Comparison of ENCODE assay signal across 18 cellular contexts in the genomic region with DNA sequence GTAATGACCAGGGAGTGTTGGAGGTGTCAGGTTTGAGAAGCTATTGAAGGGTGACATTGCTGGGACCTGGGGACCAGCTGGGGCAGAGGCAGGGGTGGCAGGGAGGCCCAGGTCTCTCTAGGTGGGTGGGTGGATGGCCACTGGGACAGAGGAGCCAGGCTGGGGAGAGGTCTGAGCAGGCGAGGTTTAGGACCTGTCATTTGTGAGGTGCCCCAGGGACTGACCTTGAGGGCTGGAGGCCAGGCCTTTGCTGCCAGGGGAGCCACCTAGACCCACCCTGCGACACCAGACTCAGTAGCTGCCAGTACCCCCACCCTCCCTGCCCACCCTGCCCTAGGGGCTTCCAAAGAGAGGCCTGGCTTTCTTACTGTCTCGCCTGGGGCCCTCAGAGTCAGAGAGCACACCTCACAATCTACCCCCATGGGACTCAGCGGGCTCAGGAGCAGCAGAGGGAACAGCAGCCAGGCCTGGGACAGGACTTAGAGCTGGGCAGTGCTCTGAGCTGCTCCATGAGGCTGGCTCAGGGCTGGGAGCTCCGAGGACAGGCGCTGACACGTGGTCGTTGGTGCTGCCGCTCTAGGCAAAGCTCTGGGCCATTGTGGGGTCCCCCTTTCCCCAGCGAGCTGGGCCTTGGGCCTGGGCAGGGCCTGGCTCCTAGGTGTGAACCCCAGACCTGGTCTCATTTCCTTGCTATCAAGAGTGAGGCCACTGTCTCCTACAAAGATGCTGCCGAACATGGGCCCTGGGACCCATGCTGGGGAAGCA.
DNase-seq lines count a peak whose midpoint lies in the region; ATAC-seq and TF ChIP-seq lines count a peak whose summit lies in the region.
"Had no signal": no experiment of that assay in that cellular context is flagged by ENCODE, and none has a peak within 500 bp of the region (broad histone marks: within the 10 kb centered on the region; RNA-seq: fewer than 3 reads in every experiment).

No MANE protein-coding gene starts in this region.

- peaks cover 5% of the 10 kb centered on the region for H3K27me3 Mint-ChIP-seq in memory B cell
- H3K27me3 Mint-ChIP-seq: B cell; CD4-positive, alpha-beta T cell had no signal

- no peaks in the 10 kb centered on the region for H3K27me3 ChIP-seq in BLaER1 treated with 17β-estradiol and CSF1 and Interleukin-3, amounts not matched to agents 10 nM and 100 nM
- H3K27me3 ChIP-seq in OCI-LY3 (ENCODE audit: low read depth, low read length) = no peaks in the 10 kb centered on the region
- H3K27me3 ChIP-seq: SJCRH30 had no signal

- H3K27ac ChIP-seq in BLaER1 treated with 17β-estradiol and CSF1 and Interleukin-3, amounts not matched to agents 10 nM and 100 nM = 0 out of 22 replicates have a peak overlapping the region, but pooled peaks of 1 of the 11 experiments have one; percentile 22
- H3K27ac ChIP-seq in OCI-LY3 (ENCODE audit: low read length) = peak overlapping the region; percentile 1; the same call in 1 of the 2 replicates
- H3K27ac ChIP-seq: SJCRH30 had no signal

- H4K20me1 ChIP-seq in BLaER1 treated with 17β-estradiol and CSF1 and Interleukin-3, amounts not matched to agents 10 nM and 100 nM = no peaks in the 10 kb centered on the region
- no peaks in the 10 kb centered on the region for H4K20me1 ChIP-seq in OCI-LY3 (ENCODE audit: insufficient read depth, low read length)

- peak overlapping the region in 5 of 11 experiments; percentile 11 to 42 (median 31); a peak in 3 of 22 replicates for H3K9ac ChIP-seq in BLaER1 treated with 17β-estradiol and CSF1 and Interleukin-3, amounts not matched to agents 10 nM and 100 nM
- H3K9ac ChIP-seq in OCI-LY3 (ENCODE audit: low read length) = no peak overlapping the region; the same call in 1 of the 2 replicates

- peaks cover 33 to 74% (median 58%) of the 10 kb centered on the region in 10 experiments for H3K4me1 ChIP-seq in BLaER1 treated with 17β-estradiol and CSF1 and Interleukin-3, amounts not matched to agents 10 nM and 100 nM
- peaks cover 68% of the 10 kb centered on the region for H3K4me1 ChIP-seq in OCI-LY3 (ENCODE audit: low read length)
- H3K4me1 ChIP-seq: SJCRH30 had no signal

- H3K4me1 Mint-ChIP-seq in memory B cell = no peaks in the 10 kb centered on the region
- H3K4me1 Mint-ChIP-seq: B cell had no signal

- H3K27ac Mint-ChIP-seq in memory B cell = no peak overlapping the region
- H3K27ac Mint-ChIP-seq: B cell; CD4-positive, alpha-beta T cell had no signal

- H3K79me2 ChIP-seq in OCI-LY3 (ENCODE audit: low read length) = no peaks in the 10 kb centered on the region

- H3K9me3 Mint-ChIP-seq in memory B cell = no peaks in the 10 kb centered on the region
- H3K9me3 Mint-ChIP-seq: CD4-positive, alpha-beta T cell had no signal

- H3K9me3 ChIP-seq in BLaER1 treated with 17β-estradiol and CSF1 and Interleukin-3, amounts not matched to agents 10 nM and 100 nM (replicated peaks in 1 of 11) = no peaks in the 10 kb centered on the region
- no peaks in the 10 kb centered on the region for H3K9me3 ChIP-seq in OCI-LY3 (ENCODE audit: insufficient read depth, low read length)
- H3K9me3 ChIP-seq: Caco-2, SJCRH30 had no signal

- H3K4me2 ChIP-seq in BLaER1 treated with 17β-estradiol and CSF1 and Interleukin-3, amounts not matched to agents 10 nM and 100 nM = peak overlapping the region in 6 of 11 experiments; percentile 2 to 76 (median 35); a peak in 7 of 22 replicates
- no peak overlapping the region for H3K4me2 ChIP-seq in OCI-LY3 (ENCODE audit: low read length)

- H3K4me3 Mint-ChIP-seq in memory B cell = peak overlapping the region; percentile 22
- H3K4me3 Mint-ChIP-seq: B cell; CD4-positive, alpha-beta T cell had no signal

- H3K4me3 ChIP-seq in AG10803 (ENCODE audit: low read length) (no peak overlapping the region), OCI-LY3 (ENCODE audit: low read length) (no peak overlapping the region)
- H3K4me3 ChIP-seq in BLaER1 treated with 17β-estradiol and CSF1 and Interleukin-3, amounts not matched to agents 10 nM and 100 nM = no peak overlapping the region
- H3K4me3 ChIP-seq: GM12878, SJCRH30 had no signal

- TF ChIP-seq CTCF in AG10803 (conservative IDR thresholded peaks at IDR 0.05; ENCODE audit: low read length) (no peak), OCI-LY3 (IDR thresholded peaks at IDR 0.05; ENCODE audit: low read depth, low read length) (no peak)

- H2AFZ ChIP-seq in OCI-LY3 (ENCODE audit: low read depth, low read length) = no peak overlapping the region

- no peaks in the 10 kb centered on the region for H3K36me3 ChIP-seq in BLaER1 treated with 17β-estradiol and CSF1 and Interleukin-3, amounts not matched to agents 10 nM and 100 nM
- no peaks in the 10 kb centered on the region for H3K36me3 ChIP-seq in OCI-LY3 (replicated peaks; ENCODE audit: low read depth, low read length)
- H3K36me3 ChIP-seq: SJCRH30 had no signal

- DNase-seq in AG10803 (ENCODE audit: low read depth) = peak; percentile 14
- no peak for DNase-seq in memory B cell (ENCODE audit: low spot score in 2 of 2)
- no peak for DNase-seq in activated naive CD4-positive, alpha-beta T cell treated with Interleukin-2 at 50 U/mL for 16 hours
- DNase-seq in pons (ENCODE audit: low spot score) = no peak
- no peak for DNase-seq in SIG-M5 (lab: John Stamatoyannopoulos, UW)
- no peak for DNase-seq in inferior parietal cortex (ENCODE audit: extremely low spot score)
- DNase-seq: GF-D8, NCI-H1417 treated with DMSO at 0.1 percent for 48 hours, NCI-H187 treated with DMSO at 0.1 percent for 48 hours, NCI-H226, NCI-H524 treated with DMSO at 0.1 percent for 48 hours had no signal

- H3K36me3 Mint-ChIP-seq in memory B cell = no peaks in the 10 kb centered on the region

- ATAC-seq in memory B cell (ENCODE audit: low read depth) = no peak
